14 cellular contexts compared by ENCODE assay signal in genomic region chr21:17467392-17467791, GRCh38. TPM values are rescaled to one million over a fixed set of nuclear protein-coding genes. Genes with fewer than 3 reads are reported as not detected.
DNase-seq lines count a peak whose midpoint lies in the region; ATAC-seq and TF ChIP-seq lines count a peak whose summit lies in the region.
"Had no signal": no experiment of that assay in that cellular context is flagged by ENCODE, and none has a peak within 500 bp of the region (broad histone marks: within the 10 kb centered on the region; RNA-seq: fewer than 3 reads in every experiment).

No MANE protein-coding gene starts in this region.

- H3K36me3 Mint-ChIP-seq in Caco-2 (ENCODE audit: insufficient read depth, unreplicated experiment) = peaks cover 5% of the 10 kb centered on the region
- H3K36me3 Mint-ChIP-seq in WTC11 = no peaks in the 10 kb centered on the region
- H3K36me3 Mint-ChIP-seq in nephron (ENCODE audit: low read depth) = no peaks in the 10 kb centered on the region
- H3K36me3 Mint-ChIP-seq: T-cell had no signal

- 12% methylated on average over 4 of the region's 4 CpGs for WGBS in prostate gland

- H3K27me3 ChIP-seq in Caco-2 (replicated peaks; ENCODE audit: control insufficient read depth, insufficient read depth, low read length) = no peaks in the 10 kb centered on the region
- H3K27me3 ChIP-seq in left ventricle myocardium inferior (ENCODE audit: low read depth) = no peaks in the 10 kb centered on the region
- no peaks in the 10 kb centered on the region for H3K27me3 ChIP-seq in prostate gland (replicated peaks; ENCODE audit: insufficient read depth)

- H3K9me3 Mint-ChIP-seq in Caco-2 (ENCODE audit: unreplicated experiment) = no peaks in the 10 kb centered on the region
- no peaks in the 10 kb centered on the region; the same call in 1 of the 2 replicates for H3K9me3 Mint-ChIP-seq in WTC11
- no peaks in the 10 kb centered on the region for H3K9me3 Mint-ChIP-seq in nephron
- H3K9me3 Mint-ChIP-seq: T-cell had no signal

- intact Hi-C loops in Caco-2 (cut with micrococcal nuclease; ENCODE audit: unreplicated experiment) = loop anchor here (10.0 kb wide), 1 partner anchor 117 kb away; no protein-coding TSS in a partner anchor
- intact Hi-C loops in left ventricle myocardium inferior (cut with micrococcal nuclease) = no loop called here
- intact Hi-C loops in prostate gland (cut with DNase I) = no loop called here

- H3K4me1 Mint-ChIP-seq in Caco-2 (ENCODE audit: low read depth, unreplicated experiment) (peaks cover 26% of the 10 kb centered on the region), WTC11 (peaks cover 9% of the 10 kb centered on the region), nephron (peaks cover 20% of the 10 kb centered on the region)
- H3K4me1 Mint-ChIP-seq: T-cell had no signal

- ATAC-seq in WTC11 (no peak; the same call in 1 of the 2 replicates), GM18520 (IDR thresholded peaks at IDR 0.05; ENCODE audit: unreplicated experiment) (no peak), HG03025 (IDR thresholded peaks at IDR 0.05; ENCODE audit: low FRiP score, unreplicated experiment) (no peak)
- ATAC-seq: T-cell had no signal

- H3K27ac ChIP-seq in left ventricle myocardium inferior (replicated peaks) (peak overlapping the region; percentile 44), prostate gland (peak overlapping the region in 1 of 2 donors; percentile 12)

- H3K4me1 ChIP-seq in Caco-2 (peaks cover 34% of the 10 kb centered on the region), left ventricle myocardium inferior (peaks cover 4% of the 10 kb centered on the region), prostate gland (replicated peaks) (no peaks in the 10 kb centered on the region)

- POLR2A ChIA-PET in Caco-2 (lab: Charles Lee) (no interaction called here), WTC11 (lab: Charles Lee) (no interaction called here)

- CTCF ChIA-PET in Caco-2 (lab: Charles Lee) = interaction anchor here (0.9 kb wide), 1 partner anchor 9 kb away, joined by 3 read pairs; no protein-coding TSS in a partner anchor
- CTCF ChIA-PET in WTC11 (lab: Charles Lee) = interaction anchor here (1.4 kb wide), 1 partner anchor 81 kb away, joined by 4 read pairs; no protein-coding TSS in a partner anchor

- H3K9me3 ChIP-seq in Caco-2 = no peaks in the 10 kb centered on the region
- H3K9me3 ChIP-seq in left ventricle myocardium inferior (replicated peaks) = no peaks in the 10 kb centered on the region
- no peaks in the 10 kb centered on the region for H3K9me3 ChIP-seq in prostate gland

- H3K36me3 ChIP-seq in Caco-2 (ENCODE audit: control insufficient read depth, insufficient read depth, low read length) = no peaks in the 10 kb centered on the region
- H3K36me3 ChIP-seq in left ventricle myocardium inferior = no peaks in the 10 kb centered on the region
- H3K36me3 ChIP-seq in prostate gland = no peaks in the 10 kb centered on the region

- TF ChIP-seq CTCF in Caco-2 (IDR thresholded peaks at IDR 0.05; ENCODE audit: insufficient read depth in 1 of 2, low read depth in 1 of 2, low read length in 1 of 2, severe bottlenecking in 1 of 2, unreplicated experiment in 1 of 2) (no peak), WTC11 (IDR thresholded peaks at IDR 0.05) (no peak), left ventricle myocardium inferior (IDR thresholded peaks at IDR 0.05; ENCODE audit: borderline replicate concordance) (no peak), nephron (IDR thresholded peaks at IDR 0.05; ENCODE audit: unreplicated experiment in 3 of 3) (no peak), prostate gland (IDR thresholded peaks at IDR 0.05) (no peak)

- H3K27ac Mint-ChIP-seq in Caco-2 (ENCODE audit: unreplicated experiment) (no peak overlapping the region), WTC11 (no peak overlapping the region; the same call in 1 of the 2 replicates), nephron (peak overlapping the region; percentile 54 to 84 (median 77))
- H3K27ac Mint-ChIP-seq: T-cell had no signal

- H3K27me3 Mint-ChIP-seq in Caco-2 (ENCODE audit: insufficient read depth, unreplicated experiment) (no peaks in the 10 kb centered on the region), WTC11 (ENCODE audit: low read depth) (no peaks in the 10 kb centered on the region), nephron (ENCODE audit: low read depth) (no peaks in the 10 kb centered on the region)
- H3K27me3 Mint-ChIP-seq: T-cell had no signal

- BruUV-seq in Caco-2 (replicated peaks; lab: Mats Ljungman, UMichigan) = no TSS peak

- no peak for DNase-seq in Caco-2
- DNase-seq in WTC11 (ENCODE audit: low spot score) = no peak
- DNase-seq in left ventricle myocardium inferior = no peak
- no peak for DNase-seq in NCI-H1436 (lab: John Stamatoyannopoulos, UW)
- DNase-seq in prostate gland (ENCODE audit: low spot score) = no peak
- DNase-seq: activated naive CD4-positive, alpha-beta T cell treated with Interleukin-2 at 50 U/mL for 16 hours; DMS79 treated with DMSO at 0.1 percent for 48 hours; effector memory CD4-positive, alpha-beta T cell; occipital lobe; stimulated activated CD4-positive, alpha-beta T cell treated with anti-CD3 and anti-CD28 coated beads, Interleukin-4, amount 100 ng/mL, for 4 hours; T-cell had no signal

- H3K4me3 Mint-ChIP-seq in Caco-2 (ENCODE audit: unreplicated experiment) = peak overlapping the region; percentile 64
- H3K4me3 Mint-ChIP-seq in WTC11 = peak overlapping the region; percentile 75
- H3K4me3 Mint-ChIP-seq in nephron = peak overlapping the region; percentile 72 to 81 (median 78)
- H3K4me3 Mint-ChIP-seq: T-cell had no signal

- TF ChIP-seq POLR2A in prostate gland (IDR thresholded peaks at IDR 0.05) = no peak

- no peak overlapping the region for H3K4me3 ChIP-seq in Caco-2 (ENCODE audit: low read depth, low read length)
- peak overlapping the region; percentile 46 for H3K4me3 ChIP-seq in left ventricle myocardium inferior
- H3K4me3 ChIP-seq in prostate gland = no peak overlapping the region

TF ChIP-seq in WTC11, 78 proteins besides CTCF, POLR2A, EP300 and RAD21:
- no peak for TF ChIP-seq ZNF671 (CRISPR knock-in tag; IDR thresholded peaks at IDR 0.05)
- TF ChIP-seq USF2 (CRISPR knock-in tag; IDR thresholded peaks at IDR 0.05) = peak; percentile 36; the same call in 1 of the 2 replicates
TF ChIP-seq in WTC11: peak in this region for 1.

RNA-seq across cellular contexts. Expression of gene CXADR, which starts 45.5 kb away (rescaled TPM):
- total RNA-seq in Caco-2 (2022) (98.6 and 102 TPM in 2 replicates), WTC11 (2021) (119 to 125 TPM (median 119 TPM) in 3 replicates), left ventricle myocardium inferior (24.5 TPM), prostate gland (100 to 1,000 TPM in 1 of 2 donors, 10 to 100 TPM in 1; 93.0 to 127 TPM)

Comparison
In these comparisons a context has a peak if more than half of its experiments do, and no peak if none do; other contexts are left out.
1. H3K27ac Mint-ChIP-seq: peak in nephron (3 of 3); none in Caco-2 (single experiment) and WTC11 (single experiment).
2. Peak in every context shown above with its lines, with median percentiles within 50 percentile points of each other: H3K4me3 Mint-ChIP-seq.